In genomic region chr4:138576684-138577083, GRCh38 we compare ENCODE assay signal across 10 cellular contexts.
DNase-seq lines count a peak whose midpoint lies in the region; ATAC-seq and TF ChIP-seq lines count a peak whose summit lies in the region.
"Had no signal": no experiment of that assay in that cellular context is flagged by ENCODE, and none has a peak within 500 bp of the region (broad histone marks: within the 10 kb centered on the region; RNA-seq: fewer than 3 reads in every experiment).

No MANE protein-coding gene starts in this region.

- H3K27ac Mint-ChIP-seq in CD14-positive monocyte: peak overlapping the region in 1 of 7 donors; percentile 52
- H3K27ac Mint-ChIP-seq in activated T-helper 2 cell treated with anti-CD3 and anti-CD28 coated beads, Interferon-gamma antibody, Interleukin-2, Interleukin-4, amounts not matched to agents 10 μg/mL and 5 μg/mL and 100 μg/mL, durations not matched to agents 14 hours and 24 hours and 36 hours: no peak overlapping the region
- H3K27ac Mint-ChIP-seq: activated T-helper 1 cell treated with anti-CD3 and anti-CD28 coated beads, Interleukin-12 subunit alpha, Interleukin-12 subunit beta, Interleukin-2, Interleukin-4 antibody, amounts not matched to agents 30 ng/mL and 10 ng/mL and 1 ng/mL, durations not matched to agents 14 hours and 24 hours and 36 hours had no signal

- no peaks in the 10 kb centered on the region for H3K36me3 ChIP-seq in HCT116 (ENCODE audit: control insufficient read depth in 1 of 2, insufficient read depth in 2 of 2, low read length in 2 of 2)
- no peaks in the 10 kb centered on the region for H3K36me3 ChIP-seq in hepatocyte (replicated peaks; ENCODE audit: insufficient read depth, low read depth)

- H3K4me3 ChIP-seq in HCT116 (replicated peaks in 1 of 2; ENCODE audit: low read depth in 1 of 2, low read length in 2 of 2): no peak overlapping the region
- no peak overlapping the region for H3K4me3 ChIP-seq in hepatocyte
- no peak overlapping the region for H3K4me3 ChIP-seq in coronary artery

- no peaks in the 10 kb centered on the region for H3K36me3 Mint-ChIP-seq in CD14-positive monocyte
- H3K36me3 Mint-ChIP-seq in activated T-helper 2 cell treated with anti-CD3 and anti-CD28 coated beads, Interferon-gamma antibody, Interleukin-2, Interleukin-4, amounts not matched to agents 10 μg/mL and 5 μg/mL and 100 μg/mL, durations not matched to agents 14 hours and 24 hours and 36 hours (ENCODE audit: low read depth): no peaks in the 10 kb centered on the region

- H3K4me2 ChIP-seq in HCT116 (ENCODE audit: low read length) (no peak overlapping the region), hepatocyte (no peak overlapping the region)

- no peak overlapping the region for H3K27ac ChIP-seq in HCT116 (ENCODE audit: low read depth, low read length)
- no peak overlapping the region for H3K27ac ChIP-seq in hepatocyte
- H3K27ac ChIP-seq in coronary artery: no peak overlapping the region

- POLR2A ChIA-PET in HCT116 (lab: Charles Lee): no interaction called here

- H4K20me1 ChIP-seq in HCT116 (ENCODE audit: insufficient read depth) (no peaks in the 10 kb centered on the region), hepatocyte (ENCODE audit: insufficient read depth, poor library complexity, severe bottlenecking) (no peaks in the 10 kb centered on the region)

- H3K79me2 ChIP-seq in HCT116 (ENCODE audit: insufficient read depth, low read length) (no peaks in the 10 kb centered on the region), hepatocyte (no peaks in the 10 kb centered on the region)

- no peak overlapping the region for H3K9ac ChIP-seq in HCT116 (ENCODE audit: low read length)

- TF ChIP-seq POLR2A in HCT116 (IDR thresholded peaks at IDR 0.05; ENCODE audit: borderline replicate concordance, extremely low read depth, insufficient read depth, insufficient read length): no peak

- H3K27me3 Mint-ChIP-seq in CD14-positive monocyte (ENCODE audit: low read depth in 3 of 3): peaks cover 1 to 2% (median 2%) of the 10 kb centered on the region in 3 donors
- no peaks in the 10 kb centered on the region for H3K27me3 Mint-ChIP-seq in activated T-helper 2 cell treated with anti-CD3 and anti-CD28 coated beads, Interferon-gamma antibody, Interleukin-2, Interleukin-4, amounts not matched to agents 10 μg/mL and 5 μg/mL and 100 μg/mL, durations not matched to agents 14 hours and 24 hours and 36 hours (ENCODE audit: low read depth)

- BruUV-seq in HCT116 (replicated peaks; lab: Mats Ljungman, UMichigan): no TSS peak

- TF ChIP-seq CTCF in CD14-positive monocyte (IDR thresholded peaks at IDR 0.05) (peak; percentile 12), HCT116 (IDR thresholded peaks at IDR 0.05 in 2 of 3, conservative IDR thresholded peaks at IDR 0.05 in 1 of 3; ENCODE audit: borderline replicate concordance in 1 of 3, insufficient read depth in 1 of 3, low read depth in 2 of 3, low read length in 2 of 3) (peak; percentile 56 to 81 (median 62); a peak in 5 of 6 replicates), hepatocyte (IDR thresholded peaks at IDR 0.05; ENCODE audit: poor library complexity) (peak; percentile 33), coronary artery (IDR thresholded peaks at IDR 0.05) (no peak)

- in situ Hi-C loops in SK-MEL-5 (cut with HindIII; ENCODE audit: low pct_unique_long_range_greater_than_20kb, low sequenced_read_pairs): no loop called here

- H3K4me1 Mint-ChIP-seq in CD14-positive monocyte: no peaks in the 10 kb centered on the region
- H3K4me1 Mint-ChIP-seq in activated T-helper 2 cell treated with anti-CD3 and anti-CD28 coated beads, Interferon-gamma antibody, Interleukin-2, Interleukin-4, amounts not matched to agents 10 μg/mL and 5 μg/mL and 100 μg/mL, durations not matched to agents 14 hours and 24 hours and 36 hours (ENCODE audit: low read depth): no peaks in the 10 kb centered on the region

- H3K4me1 ChIP-seq in HCT116 (ENCODE audit: control insufficient read depth in 1 of 2, insufficient read depth in 2 of 2, low read length in 2 of 2) (no peaks in the 10 kb centered on the region), hepatocyte (ENCODE audit: insufficient read depth) (no peaks in the 10 kb centered on the region)

- no peak overlapping the region for H3K4me3 Mint-ChIP-seq in CD14-positive monocyte
- no peak overlapping the region for H3K4me3 Mint-ChIP-seq in activated T-helper 2 cell treated with anti-CD3 and anti-CD28 coated beads, Interferon-gamma antibody, Interleukin-2, Interleukin-4, amounts not matched to agents 10 μg/mL and 5 μg/mL and 100 μg/mL, durations not matched to agents 14 hours and 24 hours and 36 hours (ENCODE audit: low read depth)
- H3K4me3 Mint-ChIP-seq: activated T-helper 1 cell treated with anti-CD3 and anti-CD28 coated beads, Interleukin-12 subunit alpha, Interleukin-12 subunit beta, Interleukin-2, Interleukin-4 antibody, amounts not matched to agents 30 ng/mL and 10 ng/mL and 1 ng/mL, durations not matched to agents 14 hours and 24 hours and 36 hours had no signal

- 29% methylated on average over 3 of the region's 3 CpGs for WGBS in hepatocyte (ENCODE audit: low lambda C conversion rate, missing lambda C conversion rate)

- H2AFZ ChIP-seq in HCT116 (ENCODE audit: low read depth, low read length, poor library complexity, severe bottlenecking) (no peak overlapping the region), hepatocyte (no peak overlapping the region)

- intact Hi-C loops in CD14-positive monocyte (cut with micrococcal nuclease) (no loop called here), HCT116 (cut with micrococcal nuclease) (loop anchor here (1.0 to 10.0 kb wide), 7 partner anchors 106 to 756 kb away; no protein-coding TSS in a partner anchor), posterior vena cava (cut with DNase I) (no loop called here)
- intact Hi-C loops in activated T-helper 2 cell treated with anti-CD3 and anti-CD28 coated beads, Interferon-gamma antibody, Interleukin-2, Interleukin-4, amounts not matched to agents 10 μg/mL and 5 μg/mL and 100 μg/mL, durations not matched to agents 14 hours and 24 hours and 36 hours (cut with micrococcal nuclease): no loop called here

- RAD21 ChIA-PET in HCT116 (lab: Charles Lee; ENCODE audit: low non-redundant PET in 1 of 2, low total read pairs in 2 of 2, uncharacterized antibody in 2 of 2, unreplicated experiment in 2 of 2): interaction anchor here in 1 of 2 experiments (0.6 to 0.7 kb wide), 2 partner anchors 321 to 486 kb away, joined by 3 read pairs; no protein-coding TSS in a partner anchor

- H3K9me3 ChIP-seq in HCT116 (ENCODE audit: control insufficient read depth in 1 of 2, insufficient read depth in 1 of 2, low read depth in 1 of 2, low read length in 2 of 2): no peaks in the 10 kb centered on the region
- H3K9me3 ChIP-seq in hepatocyte (ENCODE audit: low read depth): peaks cover 6% of the 10 kb centered on the region

- peak; percentile 89 for ATAC-seq in HCT116

- no peaks in the 10 kb centered on the region for H3K27me3 ChIP-seq in HCT116 (ENCODE audit: insufficient read depth, low read length)
- no peaks in the 10 kb centered on the region for H3K27me3 ChIP-seq in hepatocyte

- CTCF ChIA-PET in HCT116 (lab: Charles Lee): interaction anchor here (0.8 to 3.7 kb wide), 8 partner anchors 21 to 1452 kb away, joined by 3 to 29 read pairs (median 4); no protein-coding TSS in a partner anchor

- H3K9me3 Mint-ChIP-seq in CD14-positive monocyte: peaks cover 3 to 11% (median 5%) of the 10 kb centered on the region in 7 donors
- H3K9me3 Mint-ChIP-seq in activated T-helper 2 cell treated with anti-CD3 and anti-CD28 coated beads, Interferon-gamma antibody, Interleukin-2, Interleukin-4, amounts not matched to agents 10 μg/mL and 5 μg/mL and 100 μg/mL, durations not matched to agents 14 hours and 24 hours and 36 hours: peaks cover 20% of the 10 kb centered on the region

- H3K9me2 ChIP-seq in HCT116 (ENCODE audit: insufficient read depth) (no peaks in the 10 kb centered on the region), hepatocyte (replicated peaks; ENCODE audit: insufficient read depth) (no peaks in the 10 kb centered on the region)

- TF ChIP-seq RAD21 in HCT116 (IDR thresholded peaks at IDR 0.05; ENCODE audit: low read depth): peak; percentile 88

- DNase-seq in CD14-positive monocyte (ENCODE audit: low spot score): no peak
- peak; percentile 64 for DNase-seq in HCT116 (ENCODE audit: low read depth, low spot score)
- peak; percentile 70 for DNase-seq in SK-MEL-5 (ENCODE audit: low read depth, low spot score)
- DNase-seq in hepatocyte (ENCODE audit: low spot score): peak; percentile 26
- DNase-seq in 8988T: no peak
- no peak for DNase-seq in activated T-helper 2 cell treated with anti-CD3 and anti-CD28 coated beads, Interferon-gamma antibody, Interleukin-2, Interleukin-4, amounts not matched to agents 10 μg/mL and 5 μg/mL and 100 μg/mL, durations not matched to agents 14 hours and 24 hours and 36 hours (ENCODE audit: low spot score)
- no peak for DNase-seq in posterior vena cava (ENCODE audit: low spot score)
- no peak for DNase-seq in coronary artery (ENCODE audit: low spot score)
- DNase-seq: NCI-H187 had no signal

TF ChIP-seq in HCT116, 20 proteins besides CTCF, POLR2A, EP300 and RAD21:
- TF ChIP-seq YY1 (IDR thresholded peaks at IDR 0.05; ENCODE audit: extremely low read depth, insufficient replicate concordance, low read depth, low read length): peak; percentile 24
- TF ChIP-seq CBX3 (IDR thresholded peaks at IDR 0.05; ENCODE audit: low read depth): no peak
- TF ChIP-seq ELF1 (IDR thresholded peaks at IDR 0.05; ENCODE audit: borderline replicate concordance, low read depth): no peak

Comparison
In these comparisons a context has a peak if more than half of its experiments do, and no peak if none do; other contexts are left out.
1. DNase-seq: peak in HCT116 (single experiment), SK-MEL-5 (single experiment) and hepatocyte (single experiment); none in CD14-positive monocyte (single experiment), 8988T (single experiment), activated T-helper 2 cell treated with anti-CD3 and anti-CD28 coated beads, Interferon-gamma antibody, Interleukin-2, Interleukin-4, amounts not matched to agents 10 μg/mL and 5 μg/mL and 100 μg/mL, durations not matched to agents 14 hours and 24 hours and 36 hours (single experiment), posterior vena cava (single experiment) and coronary artery (single experiment).